Comparison of ENCODE assay signal across 18 cellular contexts in the genomic region with DNA sequence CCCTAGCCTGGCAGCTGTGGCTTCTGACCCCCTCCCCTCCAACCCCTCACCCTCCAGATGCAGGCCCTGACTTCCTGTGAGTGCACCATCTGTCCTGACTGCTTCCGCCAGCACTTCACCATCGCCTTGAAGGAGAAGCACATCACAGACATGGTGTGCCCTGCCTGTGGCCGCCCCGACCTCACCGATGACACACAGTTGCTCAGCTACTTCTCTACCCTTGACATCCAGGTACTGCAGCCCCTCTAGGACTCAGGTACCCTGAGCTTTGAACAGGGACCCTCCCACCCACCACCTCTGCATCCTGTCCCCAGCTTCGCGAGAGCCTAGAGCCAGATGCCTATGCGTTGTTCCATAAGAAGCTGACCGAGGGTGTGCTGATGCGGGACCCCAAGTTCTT. TPM values are rescaled to one million over a fixed set of nuclear protein-coding genes. Genes with fewer than 3 reads are reported as not detected.
DNase-seq lines count a peak whose midpoint lies in the region; ATAC-seq and TF ChIP-seq lines count a peak whose summit lies in the region.
"Had no signal": no experiment of that assay in that cellular context is flagged by ENCODE, and none has a peak within 500 bp of the region (broad histone marks: within the 10 kb centered on the region; RNA-seq: fewer than 3 reads in every experiment).

No MANE protein-coding gene starts in this region.

- no peaks in the 10 kb centered on the region for H3K9me3 Mint-ChIP-seq in activated CD4-positive, alpha-beta T cell treated with anti-CD3 and anti-CD28 coated beads, Interleukin-2, amount 10 ng/mL, durations not matched to agents 7 days and 5 days
- H3K9me3 Mint-ChIP-seq in IgD-negative memory B cell (no peaks in the 10 kb centered on the region), chondrocyte (ENCODE audit: low read depth) (no peaks in the 10 kb centered on the region)

- H3K27ac ChIP-seq in osteoblast (ENCODE audit: low read depth, low read length) = no peak overlapping the region
- H3K27ac ChIP-seq in upper lobe of left lung = peak overlapping the region in 1 of 4 donors; percentile 23

- no peak for ATAC-seq in HG02973 (IDR thresholded peaks at IDR 0.05; ENCODE audit: unreplicated experiment)
- ATAC-seq in upper lobe of left lung (ENCODE audit: low FRiP score in 2 of 2) = no peak
- ATAC-seq: K562, PC-3 had no signal

- TF ChIP-seq EP300 in upper lobe of left lung (IDR thresholded peaks at IDR 0.05) = no peak

- POLR2A ChIA-PET in activated CD4-positive, alpha-beta T cell treated with anti-CD3 and anti-CD28 coated beads, Interleukin-2, amount 10 ng/mL, durations not matched to agents 7 days and 5 days (lab: Charles Lee) = no interaction called here

- H3K27ac Mint-ChIP-seq in activated CD4-positive, alpha-beta T cell treated with anti-CD3 and anti-CD28 coated beads, Interleukin-2, amount 10 ng/mL, durations not matched to agents 7 days and 5 days = peak overlapping the region; percentile 37
- peak overlapping the region in 2 of 3 donors; percentile 82 to 87 for H3K27ac Mint-ChIP-seq in IgD-negative memory B cell
- H3K27ac Mint-ChIP-seq in chondrocyte (ENCODE audit: unreplicated experiment) = no peak overlapping the region

- TF ChIP-seq CTCF in chondrocyte (IDR thresholded peaks at IDR 0.05) = no peak
- no peak for TF ChIP-seq CTCF in osteoblast (IDR thresholded peaks at IDR 0.05; ENCODE audit: extremely low read depth, low read depth, low read length)
- TF ChIP-seq CTCF in upper lobe of left lung (IDR thresholded peaks at IDR 0.05) = no peak

- no peak overlapping the region for H2AFZ ChIP-seq in osteoblast (ENCODE audit: low read length)

- 94 to 96% methylated on average over 7 to 10 of the region's 10 CpGs for WGBS in upper lobe of left lung, 2 donors

- H3K27me3 ChIP-seq in osteoblast (ENCODE audit: insufficient read depth, low read length) = no peaks in the 10 kb centered on the region
- no peaks in the 10 kb centered on the region for H3K27me3 ChIP-seq in upper lobe of left lung

- H3K79me2 ChIP-seq in osteoblast (ENCODE audit: insufficient read depth, low read length) = peaks cover 7% of the 10 kb centered on the region

- H3K4me2 ChIP-seq in osteoblast (ENCODE audit: insufficient read depth, low read length) = no peak overlapping the region

- H3K4me3 Mint-ChIP-seq in activated CD4-positive, alpha-beta T cell treated with anti-CD3 and anti-CD28 coated beads, Interleukin-2, amount 10 ng/mL, durations not matched to agents 7 days and 5 days = no peak overlapping the region
- H3K4me3 Mint-ChIP-seq in IgD-negative memory B cell (peak overlapping the region in 1 of 4 donors; percentile 33), chondrocyte (ENCODE audit: unreplicated experiment) (no peak overlapping the region)

- no peaks in the 10 kb centered on the region for H3K4me1 ChIP-seq in osteoblast (ENCODE audit: insufficient read depth, low read length)
- peaks cover 0 to 1% (median 0%) of the 10 kb centered on the region in 4 donors for H3K4me1 ChIP-seq in upper lobe of left lung

- H3K4me1 Mint-ChIP-seq in activated CD4-positive, alpha-beta T cell treated with anti-CD3 and anti-CD28 coated beads, Interleukin-2, amount 10 ng/mL, durations not matched to agents 7 days and 5 days = peaks cover 31% of the 10 kb centered on the region
- H3K4me1 Mint-ChIP-seq in IgD-negative memory B cell (peaks cover 0 to 2% (median 1%) of the 10 kb centered on the region in 3 donors), chondrocyte (ENCODE audit: low read depth) (no peaks in the 10 kb centered on the region)

- TF ChIP-seq POLR2A in upper lobe of left lung (IDR thresholded peaks at IDR 0.05) = no peak

- CTCF ChIA-PET in activated CD4-positive, alpha-beta T cell treated with anti-CD3 and anti-CD28 coated beads, Interleukin-2, amount 10 ng/mL, durations not matched to agents 7 days and 5 days (lab: Charles Lee) = interaction anchor here (0.6 to 1.6 kb wide), 4 partner anchors 14 to 30 kb away, joined by 3 read pairs; a partner anchor contains a TSS

- H4K20me1 ChIP-seq in osteoblast (ENCODE audit: insufficient read depth, low read length) = no peaks in the 10 kb centered on the region

- H3K27me3 Mint-ChIP-seq in activated CD4-positive, alpha-beta T cell treated with anti-CD3 and anti-CD28 coated beads, Interleukin-2, amount 10 ng/mL, durations not matched to agents 7 days and 5 days = no peaks in the 10 kb centered on the region
- H3K27me3 Mint-ChIP-seq in IgD-negative memory B cell (no peaks in the 10 kb centered on the region), chondrocyte (ENCODE audit: low read depth) (no peaks in the 10 kb centered on the region)

- H3K9me3 ChIP-seq in osteoblast (ENCODE audit: low read depth, low read length) (no peaks in the 10 kb centered on the region), upper lobe of left lung (no peaks in the 10 kb centered on the region)

- DNase-seq in activated CD4-positive, alpha-beta T cell treated with anti-CD3 and anti-CD28 coated beads, Interleukin-2, amount 10 ng/mL, durations not matched to agents 7 days and 5 days = no peak
- DNase-seq in activated CD4-positive, alpha-beta T cell treated with anti-CD3 and anti-CD28 coated beads for 4 hours = no peak
- DNase-seq in chondrocyte (ENCODE audit: low spot score) (peak; percentile 57), osteoblast (ENCODE audit: insufficient read length, low spot score, missing footprints) (peak; percentile 31), NCI-H446 treated with DMSO at 0.1 percent for 48 hours (lab: John Stamatoyannopoulos, UW) (no peak), upper lobe of left lung (no peak)
- DNase-seq: Calu3, DMS79 treated with DMSO at 0.1 percent for 48 hours, GOT3, NCI-H1436 treated with DMSO at 0.1 percent for 48 hours, NCI-H2081 treated with DMSO at 0.1 percent for 48 hours, NCI-H2227 treated with DMSO at 0.1 percent for 48 hours, NCI-H69, PC-3 had no signal

- H3K36me3 ChIP-seq in osteoblast (ENCODE audit: insufficient read depth, low read length) (peaks cover 79% of the 10 kb centered on the region), upper lobe of left lung (peaks cover 49 to 90% (median 73%) of the 10 kb centered on the region in 4 donors)

- H3K4me3 ChIP-seq in osteoblast (ENCODE audit: insufficient read depth, low read length) = no peak overlapping the region
- no peak overlapping the region for H3K4me3 ChIP-seq in upper lobe of left lung
- H3K4me3 ChIP-seq: K562 had no signal

- peaks cover 68% of the 10 kb centered on the region for H3K36me3 Mint-ChIP-seq in activated CD4-positive, alpha-beta T cell treated with anti-CD3 and anti-CD28 coated beads, Interleukin-2, amount 10 ng/mL, durations not matched to agents 7 days and 5 days (ENCODE audit: low read depth)
- peaks cover 3% of the 10 kb centered on the region for H3K36me3 Mint-ChIP-seq in IgD-negative memory B cell
- H3K36me3 Mint-ChIP-seq in chondrocyte (ENCODE audit: low read depth) = peaks cover 23% of the 10 kb centered on the region

RNA-seq across cellular contexts. Expression of a gene that starts 6.0 kb away (rescaled TPM):
- total RNA-seq in activated CD4-positive, alpha-beta T cell treated with anti-CD3 and anti-CD28 coated beads, Interleukin-2, amount 10 ng/mL, durations not matched to agents 7 days and 5 days = 100 to 1,000 TPM; 285 to 286 TPM
- 136 TPM for polyA plus RNA-seq in IgD-negative memory B cell
- total RNA-seq in chondrocyte (28.9 to 38.4 TPM (median 37.8 TPM) in 3 replicates), osteoblast (102 and 117 TPM in 2 replicates), upper lobe of left lung (100 to 1,000 TPM in 3 of 6 donors, 10 to 100 TPM in 3; 78.2 to 192 (median 107) TPM)

RNA-seq across cellular contexts. Expression of a gene that starts 7.8 kb away (rescaled TPM):
- total RNA-seq in activated CD4-positive, alpha-beta T cell treated with anti-CD3 and anti-CD28 coated beads, Interleukin-2, amount 10 ng/mL, durations not matched to agents 7 days and 5 days = 100 to 1,000 TPM; 147 to 160 TPM
- polyA plus RNA-seq in IgD-negative memory B cell = 54.3 TPM
- total RNA-seq in chondrocyte (38.8 to 50.6 TPM (median 45.8 TPM) in 3 replicates), osteoblast (43.9 and 49.6 TPM in 2 replicates), upper lobe of left lung (100 to 1,000 TPM in 2 of 6 donors, 10 to 100 TPM in 4; 52.1 to 173 (median 63.9) TPM)

RNA-seq across cellular contexts. Expression of a gene that starts 8.7 kb away (rescaled TPM):
- 100 to 1,000 TPM; 644 to 698 TPM for total RNA-seq in activated CD4-positive, alpha-beta T cell treated with anti-CD3 and anti-CD28 coated beads, Interleukin-2, amount 10 ng/mL, durations not matched to agents 7 days and 5 days
- 328 TPM for polyA plus RNA-seq in IgD-negative memory B cell
- total RNA-seq in chondrocyte (53.6 to 78.7 TPM (median 59.7 TPM) in 3 replicates), osteoblast (47.7 and 55.7 TPM in 2 replicates), upper lobe of left lung (100 to 1,000 TPM in 3 of 6 donors, 10 to 100 TPM in 3; 58.5 to 144 (median 84.4) TPM)

RNA-seq across cellular contexts. Expression of a gene that starts 13.7 kb away (rescaled TPM):
- 10 to 100 TPM; 37.1 to 41.0 TPM for total RNA-seq in activated CD4-positive, alpha-beta T cell treated with anti-CD3 and anti-CD28 coated beads, Interleukin-2, amount 10 ng/mL, durations not matched to agents 7 days and 5 days
- polyA plus RNA-seq in IgD-negative memory B cell = 18.2 TPM
- 14.0 to 15.3 TPM (median 14.8 TPM) in 3 replicates for total RNA-seq in chondrocyte
- 6.9 and 9.1 TPM in 2 replicates for total RNA-seq in osteoblast
- 10 to 100 TPM in 5 of 6 donors, 1 to 10 TPM in 1; 8.6 to 13.8 (median 12.0) TPM for total RNA-seq in upper lobe of left lung

RNA-seq across cellular contexts. Expression of a gene that starts 16.8 kb away (rescaled TPM):
- total RNA-seq in activated CD4-positive, alpha-beta T cell treated with anti-CD3 and anti-CD28 coated beads, Interleukin-2, amount 10 ng/mL, durations not matched to agents 7 days and 5 days = 10 to 100 TPM; 52.8 to 61.0 TPM
- polyA plus RNA-seq in IgD-negative memory B cell = 12.5 TPM
- total RNA-seq in chondrocyte (4.4 to 7.9 TPM (median 5.0 TPM) in 3 replicates), osteoblast (3.3 and 3.5 TPM in 2 replicates), upper lobe of left lung (10 to 100 TPM; 16.0 to 76.5 (median 29.4) TPM)
- total RNA-seq: A172 had no signal

Comparison
In these comparisons a context has a peak if more than half of its experiments do, and no peak if none do; other contexts are left out.
1. DNase-seq: peak in chondrocyte (single experiment) and osteoblast (single experiment); none in activated CD4-positive, alpha-beta T cell treated with anti-CD3 and anti-CD28 coated beads, Interleukin-2, amount 10 ng/mL, durations not matched to agents 7 days and 5 days (single experiment), activated CD4-positive, alpha-beta T cell treated with anti-CD3 and anti-CD28 coated beads for 4 hours (0 of 2), NCI-H446 treated with DMSO at 0.1 percent for 48 hours (single experiment) and upper lobe of left lung (0 of 2).